24 cellular contexts compared by ENCODE assay signal in the genomic region with DNA sequence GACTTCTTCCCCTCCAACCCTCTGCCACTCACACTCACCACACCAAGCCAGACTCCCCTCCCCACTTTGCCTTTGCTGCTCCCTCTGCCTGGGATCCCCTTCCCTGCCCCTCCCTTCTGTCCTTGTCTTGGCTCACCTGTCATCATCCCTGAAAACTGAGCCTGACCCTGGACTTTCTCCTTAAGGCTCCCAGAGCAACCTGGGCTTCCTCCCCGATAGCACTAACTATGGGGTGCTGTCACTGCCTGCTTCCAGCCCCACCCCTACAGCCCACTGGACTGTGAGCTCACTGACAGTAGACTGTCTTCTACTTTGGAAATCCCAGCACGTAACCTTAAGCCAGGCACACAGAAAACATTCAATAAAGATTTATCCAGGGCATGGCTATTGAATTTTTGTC.
"Had no signal": no experiment of that assay in that cellular context is flagged by ENCODE, and none has a peak within 500 bp of the region (broad histone marks: within the 10 kb centered on the region; RNA-seq: fewer than 3 reads in every experiment).

No MANE protein-coding gene starts in this region.

- H3K27ac ChIP-seq: brain microvascular endothelial cell, coronary artery, gastrocnemius medialis, hepatocyte, ovary, prostate gland, thoracic aorta, uterus, WERI-Rb-1 had no signal

- DNase-seq: activated naive CD4-positive, alpha-beta T cell; activated naive CD8-positive, alpha-beta T cell treated with anti-CD3 and anti-CD28 coated beads, Interleukin-2, amount 10 ng/mL, durations not matched to agents 7 days and 5 days; amniotic stem cell; brain microvascular endothelial cell; effector memory CD8-positive, alpha-beta T cell; left cardiac atrium; ovary; retina; T-helper 17 cell; uterus; WERI-Rb-1 had no signal

- H3K36me3 Mint-ChIP-seq: activated CD8-positive, alpha-beta memory T cell treated with anti-CD3 and anti-CD28 coated beads, Interleukin-2, amount 10 ng/mL, durations not matched to agents 7 days and 5 days; type B pancreatic cell had no signal

- H3K27me3 ChIP-seq: brain microvascular endothelial cell, gastrocnemius medialis, hepatocyte, ovary, uterus had no signal

- H3K4me3 ChIP-seq: coronary artery, gastrocnemius medialis, hepatocyte, ovary, prostate gland, thoracic aorta, uterus had no signal

- H3K9me3 Mint-ChIP-seq: activated CD4-positive, alpha-beta memory T cell treated with anti-CD3 and anti-CD28 coated beads, Interleukin-2, amount 10 ng/mL, durations not matched to agents 7 days and 5 days; activated naive CD8-positive, alpha-beta T cell treated with anti-CD3 and anti-CD28 coated beads, Interleukin-2, amount 10 ng/mL, durations not matched to agents 7 days and 5 days; effector memory CD8-positive, alpha-beta T cell; nephron; type B pancreatic cell had no signal

- FAIRE-seq: astrocyte, keratinocyte had no signal

- H3K27ac Mint-ChIP-seq: activated CD4-positive, alpha-beta memory T cell treated with anti-CD3 and anti-CD28 coated beads, Interleukin-2, amount 10 ng/mL, durations not matched to agents 7 days and 5 days; activated CD8-positive, alpha-beta memory T cell treated with anti-CD3 and anti-CD28 coated beads, Interleukin-2, amount 10 ng/mL, durations not matched to agents 7 days and 5 days; activated naive CD8-positive, alpha-beta T cell treated with anti-CD3 and anti-CD28 coated beads, Interleukin-2, amount 10 ng/mL, durations not matched to agents 7 days and 5 days; nephron; T-helper 17 cell had no signal

- H3K4me2 ChIP-seq: hepatocyte had no signal

- H3K36me3 ChIP-seq: brain microvascular endothelial cell, gastrocnemius medialis, ovary, prostate gland, thoracic aorta, uterus, WERI-Rb-1 had no signal

- H3K4me1 ChIP-seq: prostate gland, uterus had no signal

- H3K4me3 Mint-ChIP-seq: activated CD4-positive, alpha-beta memory T cell treated with anti-CD3 and anti-CD28 coated beads, Interleukin-2, amount 10 ng/mL, durations not matched to agents 7 days and 5 days; activated CD8-positive, alpha-beta memory T cell treated with anti-CD3 and anti-CD28 coated beads, Interleukin-2, amount 10 ng/mL, durations not matched to agents 7 days and 5 days; activated naive CD8-positive, alpha-beta T cell treated with anti-CD3 and anti-CD28 coated beads, Interleukin-2, amount 10 ng/mL, durations not matched to agents 7 days and 5 days; effector memory CD8-positive, alpha-beta T cell; nephron; T-helper 17 cell; type B pancreatic cell had no signal

- ATAC-seq: activated CD4-positive, CD25-positive, alpha-beta regulatory T cell treated with anti-CD3 and anti-CD28 coated beads, Interleukin-2, amount 50 U/mL, for 24 hours; activated CD8-positive, alpha-beta memory T cell treated with anti-CD3 and anti-CD28 coated beads, Interleukin-2, amount 10 ng/mL, durations not matched to agents 7 days and 5 days; effector memory CD8-positive, alpha-beta T cell; gastrocnemius medialis; stimulated activated naive CD8-positive, alpha-beta T cell treated with anti-CD3 and anti-CD28 coated beads, Interleukin-15, Interleukin-2, amounts not matched to agents 100 U/mL and 50 U/mL, for 24 hours; T-helper 17 cell had no signal

- H3K9me3 ChIP-seq: gastrocnemius medialis, ovary, prostate gland, thoracic aorta, uterus had no signal

- H3K27me3 Mint-ChIP-seq: activated CD4-positive, alpha-beta memory T cell treated with anti-CD3 and anti-CD28 coated beads, Interleukin-2, amount 10 ng/mL, durations not matched to agents 7 days and 5 days; activated CD8-positive, alpha-beta memory T cell treated with anti-CD3 and anti-CD28 coated beads, Interleukin-2, amount 10 ng/mL, durations not matched to agents 7 days and 5 days; activated naive CD8-positive, alpha-beta T cell treated with anti-CD3 and anti-CD28 coated beads, Interleukin-2, amount 10 ng/mL, durations not matched to agents 7 days and 5 days; T-helper 17 cell had no signal

- H2AFZ ChIP-seq: hepatocyte had no signal
